Comparison of ENCODE assay signal across 15 cellular contexts in the genomic region with DNA sequence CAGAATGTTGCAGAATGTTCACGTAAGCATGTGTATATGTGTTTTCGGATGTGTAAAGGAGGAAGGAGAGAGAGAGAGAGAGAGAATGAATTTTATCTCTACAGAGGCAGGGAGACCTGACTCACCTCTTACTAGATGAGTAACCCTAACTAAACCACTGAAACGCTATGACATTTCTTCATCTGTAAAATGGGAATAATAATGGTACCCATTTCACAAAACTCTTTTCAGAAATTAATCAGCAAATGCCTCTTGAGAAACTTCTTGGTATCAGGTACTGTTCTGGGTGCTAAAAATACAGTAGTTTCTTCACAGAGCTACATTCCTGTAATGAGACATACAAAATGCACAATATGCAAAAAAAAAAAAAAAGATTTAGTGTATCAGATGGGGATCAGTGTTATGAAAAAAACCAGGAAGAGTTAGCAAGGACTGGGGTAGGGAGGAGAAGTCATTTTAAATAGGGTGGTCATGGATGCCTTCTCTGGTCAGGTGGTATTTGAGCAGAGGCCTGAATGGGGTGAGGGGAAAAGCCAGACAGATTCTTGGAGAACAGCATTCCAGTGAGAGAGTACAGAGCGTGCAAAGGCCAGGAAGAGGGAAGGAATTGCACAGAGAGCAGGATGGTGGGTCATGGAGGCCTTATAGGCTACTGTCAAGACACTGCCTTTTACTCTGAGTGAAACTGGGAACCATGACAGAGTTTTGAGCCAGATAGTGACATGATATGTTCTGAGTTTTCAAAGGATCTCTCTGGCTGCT.
DNase-seq lines count a peak whose midpoint lies in the region; ATAC-seq and TF ChIP-seq lines count a peak whose summit lies in the region.
"Had no signal": no experiment of that assay in that cellular context is flagged by ENCODE, and none has a peak within 500 bp of the region (broad histone marks: within the 10 kb centered on the region; RNA-seq: fewer than 3 reads in every experiment).

No MANE protein-coding gene starts in this region.

- H3K36me3 Mint-ChIP-seq in HFFc6 (ENCODE audit: low read depth) (no peaks in the 10 kb centered on the region), mesothelial cell of epicardium (no peaks in the 10 kb centered on the region)
- peaks cover 1% of the 10 kb centered on the region for H3K36me3 Mint-ChIP-seq in T-helper 1 cell treated with Interleukin-12 subunit alpha and Interleukin-12 subunit beta and Interleukin-4 antibody, amounts not matched to agents 30 μg/mL and 1 μg/mL, for 36 hours (ENCODE audit: low read depth)

- peak; percentile 35 for ATAC-seq in GM18519 (IDR thresholded peaks at IDR 0.05; ENCODE audit: low FRiP score, unreplicated experiment)

- H3K4me3 Mint-ChIP-seq in HFFc6 (peak overlapping the region; percentile 6), mesothelial cell of epicardium (no peak overlapping the region)
- H3K4me3 Mint-ChIP-seq in T-helper 1 cell treated with Interleukin-12 subunit alpha and Interleukin-12 subunit beta and Interleukin-4 antibody, amounts not matched to agents 30 μg/mL and 1 μg/mL, for 36 hours = peak overlapping the region; percentile 46
- H3K4me3 Mint-ChIP-seq: effector memory CD8-positive, alpha-beta T cell; nephron had no signal

- no peaks in the 10 kb centered on the region for H3K9me3 ChIP-seq in smooth muscle cell (replicated peaks; ENCODE audit: low read depth)
- H3K9me3 ChIP-seq: adrenal gland, left ventricle myocardium inferior, thoracic aorta had no signal

- no peaks in the 10 kb centered on the region for H3K4me1 ChIP-seq in smooth muscle cell (ENCODE audit: low read depth)
- H3K4me1 ChIP-seq: adrenal gland, left ventricle myocardium inferior had no signal

- H3K27ac Mint-ChIP-seq in HFFc6 (no peak overlapping the region), mesothelial cell of epicardium (peak overlapping the region; percentile 37)
- H3K27ac Mint-ChIP-seq in T-helper 1 cell treated with Interleukin-12 subunit alpha and Interleukin-12 subunit beta and Interleukin-4 antibody, amounts not matched to agents 30 μg/mL and 1 μg/mL, for 36 hours = peak overlapping the region; percentile 88

- H3K27ac ChIP-seq in smooth muscle cell (ENCODE audit: low read depth) = no peak overlapping the region
- H3K27ac ChIP-seq: adrenal gland, left ventricle myocardium inferior, thoracic aorta, WERI-Rb-1 had no signal

- no peak overlapping the region for H3K9ac ChIP-seq in smooth muscle cell (ENCODE audit: low read depth)

- H3K4me3 ChIP-seq in foreskin fibroblast (ENCODE audit: low read depth in 1 of 2, low read length in 2 of 2) = no peak overlapping the region
- H3K4me3 ChIP-seq in smooth muscle cell = no peak overlapping the region
- H3K4me3 ChIP-seq: adrenal gland, left ventricle myocardium inferior, thoracic aorta had no signal

- no peaks in the 10 kb centered on the region for H3K79me2 ChIP-seq in smooth muscle cell (ENCODE audit: low read depth)

- H3K27me3 ChIP-seq in smooth muscle cell (ENCODE audit: low read depth) = no peaks in the 10 kb centered on the region
- H3K27me3 ChIP-seq: adrenal gland had no signal

- no peaks in the 10 kb centered on the region for H4K20me1 ChIP-seq in smooth muscle cell (ENCODE audit: low read depth)

- WGBS in smooth muscle cell (ENCODE audit: low lambda C conversion rate) = 70% methylated on average over 4 of the region's 4 CpGs

- H3K4me2 ChIP-seq in smooth muscle cell = no peak overlapping the region

- DNase-seq in HFFc6 = no peak
- DNase-seq in mesothelial cell of epicardium (ENCODE audit: low spot score in 2 of 2, unreplicated experiment in 2 of 2) = no peak
- no peak for DNase-seq in foreskin fibroblast
- DNase-seq in NCI-H345 treated with DMSO at 0.1 percent for 48 hours (lab: John Stamatoyannopoulos, UW; ENCODE audit: unreplicated experiment) = no peak
- DNase-seq in smooth muscle cell (lab: John Stamatoyannopoulos, UW; ENCODE audit: unreplicated experiment) = no peak
- no peak for DNase-seq in SIG-M5 treated with dmso at 0.1 percent for 504 hours (lab: John Stamatoyannopoulos, UW; ENCODE audit: unreplicated experiment)
- DNase-seq: left ventricle myocardium inferior, NCI-H2081 treated with DMSO at 0.1 percent for 48 hours had no signal

- H2AFZ ChIP-seq in smooth muscle cell (ENCODE audit: low read depth) = no peak overlapping the region

- peaks cover 14% of the 10 kb centered on the region for H3K4me1 Mint-ChIP-seq in HFFc6 (ENCODE audit: low read depth)
- H3K4me1 Mint-ChIP-seq in T-helper 1 cell treated with Interleukin-12 subunit alpha and Interleukin-12 subunit beta and Interleukin-4 antibody, amounts not matched to agents 30 μg/mL and 1 μg/mL, for 36 hours (ENCODE audit: low read depth) = peaks cover 16% of the 10 kb centered on the region
- H3K4me1 Mint-ChIP-seq in mesothelial cell of epicardium = peaks cover 19% of the 10 kb centered on the region
- H3K4me1 Mint-ChIP-seq: nephron had no signal

- H3K27me3 Mint-ChIP-seq in HFFc6 (ENCODE audit: insufficient read depth) = no peaks in the 10 kb centered on the region; the same call in 1 of the 2 replicates
- H3K27me3 Mint-ChIP-seq in T-helper 1 cell treated with Interleukin-12 subunit alpha and Interleukin-12 subunit beta and Interleukin-4 antibody, amounts not matched to agents 30 μg/mL and 1 μg/mL, for 36 hours (ENCODE audit: low read depth) = no peaks in the 10 kb centered on the region
- no peaks in the 10 kb centered on the region for H3K27me3 Mint-ChIP-seq in mesothelial cell of epicardium (ENCODE audit: low read depth)
- H3K27me3 Mint-ChIP-seq: effector memory CD8-positive, alpha-beta T cell had no signal

- H3K36me3 ChIP-seq in smooth muscle cell (ENCODE audit: low read depth) = no peaks in the 10 kb centered on the region
- H3K36me3 ChIP-seq: adrenal gland, left ventricle myocardium inferior, thoracic aorta, WERI-Rb-1 had no signal

- H3K9me3 Mint-ChIP-seq in HFFc6 (no peaks in the 10 kb centered on the region), mesothelial cell of epicardium (peaks cover 37% of the 10 kb centered on the region)
- no peaks in the 10 kb centered on the region for H3K9me3 Mint-ChIP-seq in T-helper 1 cell treated with Interleukin-12 subunit alpha and Interleukin-12 subunit beta and Interleukin-4 antibody, amounts not matched to agents 30 μg/mL and 1 μg/mL, for 36 hours

- TF ChIP-seq CTCF in HFFc6 (IDR thresholded peaks at IDR 0.05) = no peak
- no peak for TF ChIP-seq CTCF in mesothelial cell of epicardium (IDR thresholded peaks at IDR 0.05; ENCODE audit: unreplicated experiment)
- TF ChIP-seq CTCF in foreskin fibroblast (IDR thresholded peaks at IDR 0.05; ENCODE audit: low read depth, low read length) = no peak
- no peak for TF ChIP-seq CTCF in smooth muscle cell (IDR thresholded peaks at IDR 0.05; ENCODE audit: borderline replicate concordance, insufficient read depth, poor library complexity, severe bottlenecking)

- H3F3A ChIP-seq in smooth muscle cell (ENCODE audit: low read depth) = no peaks in the 10 kb centered on the region
